ENCODE assay signal across 8 cellular contexts in the genomic region with DNA sequence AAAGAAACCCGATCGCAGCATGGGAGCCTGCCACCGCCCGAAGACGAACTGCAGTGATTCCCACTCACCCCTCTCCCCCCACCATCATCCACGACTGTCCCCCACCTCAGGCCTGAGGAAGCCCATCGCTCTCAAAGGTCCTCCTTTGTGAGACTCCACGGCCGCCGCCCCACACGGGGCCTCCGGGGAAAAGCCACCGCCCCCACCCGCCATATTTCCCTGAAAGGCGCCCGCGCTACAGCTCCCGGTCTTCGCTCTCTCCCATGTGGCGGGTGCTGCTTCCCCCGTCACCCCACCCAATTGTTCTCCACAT. TPM values are rescaled to one million over a fixed set of nuclear protein-coding genes. Genes with fewer than 3 reads are reported as not detected.
DNase-seq lines count a peak whose midpoint lies in the region; ATAC-seq, FAIRE-seq and TF ChIP-seq lines count a peak whose summit lies in the region.

No MANE protein-coding gene starts in this region.

- H3K27me3 Mint-ChIP-seq in activated CD4-positive, alpha-beta memory T cell treated with anti-CD3 and anti-CD28 coated beads, Interleukin-2, amount 10 ng/mL, durations not matched to agents 7 days and 5 days, result no peaks in the 10 kb centered on the region
- H3K27me3 Mint-ChIP-seq in progenitor cell of endocrine pancreas, result no peaks in the 10 kb centered on the region

- peak overlapping the region; percentile 85 to 100 (median 96) for H3K27ac ChIP-seq in gastroesophageal sphincter

- H3K9me3 Mint-ChIP-seq in activated CD4-positive, alpha-beta memory T cell treated with anti-CD3 and anti-CD28 coated beads, Interleukin-2, amount 10 ng/mL, durations not matched to agents 7 days and 5 days, result no peaks in the 10 kb centered on the region
- peaks cover 2% of the 10 kb centered on the region for H3K9me3 Mint-ChIP-seq in progenitor cell of endocrine pancreas (ENCODE audit: low read depth)

- 0 to 1% methylated on average over 3 to 18 of the region's 21 CpGs for WGBS in gastroesophageal sphincter (ENCODE audit: low coverage in 1 of 2), 2 donors

- peaks cover 34% of the 10 kb centered on the region for H3K4me1 Mint-ChIP-seq in activated CD4-positive, alpha-beta memory T cell treated with anti-CD3 and anti-CD28 coated beads, Interleukin-2, amount 10 ng/mL, durations not matched to agents 7 days and 5 days
- peaks cover 13% of the 10 kb centered on the region for H3K4me1 Mint-ChIP-seq in progenitor cell of endocrine pancreas (ENCODE audit: low read depth)

- H3K36me3 Mint-ChIP-seq in activated CD4-positive, alpha-beta memory T cell treated with anti-CD3 and anti-CD28 coated beads, Interleukin-2, amount 10 ng/mL, durations not matched to agents 7 days and 5 days (ENCODE audit: low read depth), result peaks cover 33% of the 10 kb centered on the region
- peaks cover 7% of the 10 kb centered on the region for H3K36me3 Mint-ChIP-seq in progenitor cell of endocrine pancreas (ENCODE audit: insufficient read depth)

- no peak for FAIRE-seq in D721Med (lab: Jason Lieb, UNC)

- H3K4me1 ChIP-seq in gastroesophageal sphincter, result peaks cover 0 to 53% (median 20%) of the 10 kb centered on the region in 3 donors

- POLR2A ChIA-PET in activated CD4-positive, alpha-beta memory T cell treated with anti-CD3 and anti-CD28 coated beads, Interleukin-2, amount 10 ng/mL, durations not matched to agents 7 days and 5 days (lab: Charles Lee), result interaction anchor here (0.6 to 3.4 kb wide), 16 partner anchors 9 to 317 kb away, joined by 3 to 28 read pairs (median 7); partner anchors contain the start of genes CRK, INPP5K and RILP

- CTCF ChIA-PET in activated CD4-positive, alpha-beta memory T cell treated with anti-CD3 and anti-CD28 coated beads, Interleukin-2, amount 10 ng/mL, durations not matched to agents 7 days and 5 days (lab: Charles Lee), result interaction anchor here (0.9 to 1.2 kb wide), 2 partner anchors 37 to 116 kb away, joined by 5 to 8 read pairs; no protein-coding TSS in a partner anchor

- ATAC-seq in GM18511 (IDR thresholded peaks at IDR 0.05; ENCODE audit: unreplicated experiment) (peak; percentile 19), HG02938 (IDR thresholded peaks at IDR 0.05; ENCODE audit: unreplicated experiment) (peak; percentile 14), gastroesophageal sphincter (peak; percentile 9)

- no peak for TF ChIP-seq POLR2A in gastroesophageal sphincter (IDR thresholded peaks at IDR 0.05)

- no peak for TF ChIP-seq EP300 in gastroesophageal sphincter (IDR thresholded peaks at IDR 0.05)

- TF ChIP-seq CTCF in gastroesophageal sphincter (IDR thresholded peaks at IDR 0.05) (no peak), progenitor cell of endocrine pancreas (IDR thresholded peaks at IDR 0.05; ENCODE audit: unreplicated experiment) (no peak), D721Med (IDR thresholded peaks at IDR 0.05; ENCODE audit: insufficient read depth, missing control alignments) (no peak)

- no peaks in the 10 kb centered on the region for H3K36me3 ChIP-seq in gastroesophageal sphincter

- no peaks in the 10 kb centered on the region for H3K27me3 ChIP-seq in gastroesophageal sphincter

- peak overlapping the region; percentile 94 for H3K4me3 Mint-ChIP-seq in activated CD4-positive, alpha-beta memory T cell treated with anti-CD3 and anti-CD28 coated beads, Interleukin-2, amount 10 ng/mL, durations not matched to agents 7 days and 5 days
- H3K4me3 Mint-ChIP-seq in progenitor cell of endocrine pancreas (ENCODE audit: low read depth), result peak overlapping the region; percentile 95

- no peak for DNase-seq in activated CD4-positive, alpha-beta memory T cell treated with anti-CD3 and anti-CD28 coated beads, Interleukin-2, amount 10 ng/mL, durations not matched to agents 7 days and 5 days
- DNase-seq in progenitor cell of endocrine pancreas (ENCODE audit: low spot score, unreplicated experiment) (no peak), D721Med (ENCODE audit: insufficient read length, low spot score) (no peak), cortex of kidney (lab: John Stamatoyannopoulos, UW) (no peak), mucosa of gallbladder (ENCODE audit: low spot score) (no peak)

- H3K27ac Mint-ChIP-seq in activated CD4-positive, alpha-beta memory T cell treated with anti-CD3 and anti-CD28 coated beads, Interleukin-2, amount 10 ng/mL, durations not matched to agents 7 days and 5 days, result peak overlapping the region; percentile 89
- peak overlapping the region; percentile 100 for H3K27ac Mint-ChIP-seq in progenitor cell of endocrine pancreas

- H3K9me3 ChIP-seq in gastroesophageal sphincter, result no peaks in the 10 kb centered on the region

- H3K4me3 ChIP-seq in gastroesophageal sphincter, result peak overlapping the region; percentile 80 to 83

RNA-seq across cellular contexts. Expression of gene YWHAE, which starts 0.7 kb away (rescaled TPM):
- 100 to 1,000 TPM; 352 to 374 TPM for total RNA-seq in activated CD4-positive, alpha-beta memory T cell treated with anti-CD3 and anti-CD28 coated beads, Interleukin-2, amount 10 ng/mL, durations not matched to agents 7 days and 5 days
- total RNA-seq in gastroesophageal sphincter (100 to 1,000 TPM; 359 to 456 (median 398) TPM), progenitor cell of endocrine pancreas (951 and 984 TPM in 2 replicates), mucosa of gallbladder (384 TPM)

RNA-seq across cellular contexts. Expression of gene CRK, which starts 56.7 kb away (rescaled TPM):
- 10 to 100 TPM; 19.9 to 21.9 TPM for total RNA-seq in activated CD4-positive, alpha-beta memory T cell treated with anti-CD3 and anti-CD28 coated beads, Interleukin-2, amount 10 ng/mL, durations not matched to agents 7 days and 5 days
- total RNA-seq in gastroesophageal sphincter (10 to 100 TPM; 72.7 to 98.4 (median 77.2) TPM), progenitor cell of endocrine pancreas (41.6 and 44.8 TPM in 2 replicates), mucosa of gallbladder (82.2 TPM)
